16 cellular contexts compared by ENCODE assay signal in genomic region chr4:183118141-183118540, GRCh38. TPM values are rescaled to one million over a fixed set of nuclear protein-coding genes. Genes with fewer than 3 reads are reported as not detected.
DNase-seq lines count a peak whose midpoint lies in the region; ATAC-seq, FAIRE-seq and TF ChIP-seq lines count a peak whose summit lies in the region.
"Had no signal": no experiment of that assay in that cellular context is flagged by ENCODE, and none has a peak within 500 bp of the region (broad histone marks: within the 10 kb centered on the region; RNA-seq: fewer than 3 reads in every experiment).

No MANE protein-coding gene starts in this region.

- no peak for FAIRE-seq in endothelial cell of umbilical vein (lab: Jason Lieb, UNC)
- FAIRE-seq: urothelium cell line had no signal

- H2AFZ ChIP-seq in endothelial cell of umbilical vein (ENCODE audit: low read depth, low read length) = no peak overlapping the region
- H2AFZ ChIP-seq: parathyroid adenoma had no signal

- no peak overlapping the region for H3K4me3 ChIP-seq in endothelial cell of umbilical vein (replicated peaks in 1 of 3; ENCODE audit: insufficient read depth in 1 of 3, low read depth in 1 of 3, low read length in 3 of 3)
- H3K4me3 ChIP-seq: mucosa of descending colon had no signal

- peaks cover 6% of the 10 kb centered on the region for H4K20me1 ChIP-seq in endothelial cell of umbilical vein (replicated peaks; ENCODE audit: control insufficient read depth, extremely low read depth, insufficient read depth, low read length)

- dilution Hi-C loops in endothelial cell of umbilical vein (cut with MboI; ENCODE audit: extremely low pct_ligation_motif_present, low sequenced_read_pairs) = no loop called here

- peak overlapping the region; percentile 52; the same call in 1 of the 2 replicates for H3K27ac ChIP-seq in RWPE1
- H3K27ac ChIP-seq in endothelial cell of umbilical vein (ENCODE audit: insufficient read depth, low read depth, low read length) = peak overlapping the region; percentile 73
- H3K27ac ChIP-seq: parathyroid adenoma had no signal

- peak overlapping the region; percentile 74 for H3K9ac ChIP-seq in endothelial cell of umbilical vein (replicated peaks; ENCODE audit: extremely low read depth, insufficient read depth, low read length)
- H3K9ac ChIP-seq: parathyroid adenoma had no signal

- H3K79me2 ChIP-seq in endothelial cell of umbilical vein (ENCODE audit: control insufficient read depth, insufficient read depth, low read length) = peaks cover 71% of the 10 kb centered on the region
- H3K79me2 ChIP-seq: parathyroid adenoma had no signal

- ATAC-seq in GM18858 (IDR thresholded peaks at IDR 0.05; ENCODE audit: unreplicated experiment) = no peak
- ATAC-seq: mucosa of descending colon had no signal

- BruUV-seq in endothelial cell of umbilical vein (replicated peaks; lab: Mats Ljungman, UMichigan) = no TSS peak

- H3K4me1 Mint-ChIP-seq in osteocyte (ENCODE audit: unreplicated experiment) = peaks cover 27% of the 10 kb centered on the region
- H3K4me1 Mint-ChIP-seq: activated naive CD8-positive, alpha-beta T cell treated with anti-CD3 and anti-CD28 coated beads for 36 hours had no signal

- no peaks in the 10 kb centered on the region for H3K36me3 ChIP-seq in endothelial cell of umbilical vein (ENCODE audit: control insufficient read depth in 2 of 2, extremely low read depth in 1 of 2, insufficient read depth in 2 of 2, low read length in 2 of 2)

- POLR2A ChIA-PET in RWPE1 (lab: Yijun Ruan, JAX; ENCODE audit: low non-redundant PET) (interaction anchor here (0.6 kb wide), 1 partner anchor 11 kb away, joined by 5 read pairs; no protein-coding TSS in a partner anchor), endothelial cell of umbilical vein (lab: Charles Lee) (interaction anchor here (1.0 kb wide), 1 partner anchor 19 kb away, joined by 4 read pairs; the partner anchor contains the start of gene WWC2)

- H3K27me3 Mint-ChIP-seq in osteocyte (ENCODE audit: unreplicated experiment) = no peaks in the 10 kb centered on the region

- no peaks in the 10 kb centered on the region for H3K36me3 Mint-ChIP-seq in osteocyte (ENCODE audit: unreplicated experiment)
- H3K36me3 Mint-ChIP-seq: activated naive CD8-positive, alpha-beta T cell treated with anti-CD3 and anti-CD28 coated beads for 36 hours had no signal

- no peaks in the 10 kb centered on the region for H3K9me1 ChIP-seq in endothelial cell of umbilical vein (replicated peaks; ENCODE audit: control insufficient read depth, extremely low read depth, insufficient read depth, low read length)

- TF ChIP-seq CTCF in RWPE1 (conservative IDR thresholded peaks at IDR 0.05; ENCODE audit: low read depth) (no peak), endothelial cell of umbilical vein (IDR thresholded peaks at IDR 0.05; ENCODE audit: extremely low read depth in 1 of 2, insufficient read depth in 1 of 2, low read depth in 1 of 2, low read length in 2 of 2) (no peak), osteocyte (IDR thresholded peaks at IDR 0.05) (no peak)

- intact Hi-C loops in endothelial cell of umbilical vein (cut with micrococcal nuclease) = loop anchor here (1.0 to 2.0 kb wide), 2 partner anchors 19 to 55 kb away; partner anchors contain the start of gene WWC2

- CTCF ChIA-PET in RWPE1 (lab: Yijun Ruan, JAX) = interaction anchor here (0.6 kb wide), 1 partner anchor 23 kb away, joined by 3 read pairs; no protein-coding TSS in a partner anchor
- CTCF ChIA-PET in endothelial cell of umbilical vein (lab: Charles Lee) = interaction anchor here (1.0 to 1.4 kb wide), 2 partner anchors 11 to 52 kb away, joined by 3 read pairs; no protein-coding TSS in a partner anchor

- H3K27ac Mint-ChIP-seq in osteocyte (ENCODE audit: unreplicated experiment) = peak overlapping the region; percentile 92
- H3K27ac Mint-ChIP-seq: activated naive CD8-positive, alpha-beta T cell treated with anti-CD3 and anti-CD28 coated beads for 36 hours; stimulated activated naive CD8-positive, alpha-beta T cell treated with anti-CD3 and anti-CD28 coated beads, Interleukin-15, Interleukin-2, amounts not matched to agents 100 ng/mL and 50 ng/mL, for 24 hours had no signal

- H3K4me1 ChIP-seq in endothelial cell of umbilical vein (ENCODE audit: control insufficient read depth, extremely low read depth, insufficient read depth, low read length) = peaks cover 16% of the 10 kb centered on the region
- H3K4me1 ChIP-seq: parathyroid adenoma had no signal

- H3K27me3 ChIP-seq in endothelial cell of umbilical vein (ENCODE audit: control insufficient read depth in 2 of 2, insufficient read depth in 2 of 2, low read length in 2 of 2) = no peaks in the 10 kb centered on the region

- H3K4me2 ChIP-seq in endothelial cell of umbilical vein (ENCODE audit: insufficient read depth, low read length) = peak overlapping the region; percentile 65

- H3K4me3 Mint-ChIP-seq in osteocyte (ENCODE audit: unreplicated experiment) = peak overlapping the region; percentile 15
- H3K4me3 Mint-ChIP-seq: activated naive CD8-positive, alpha-beta T cell treated with anti-CD3 and anti-CD28 coated beads for 36 hours; stimulated activated naive CD8-positive, alpha-beta T cell treated with anti-CD3 and anti-CD28 coated beads, Interleukin-15, Interleukin-2, amounts not matched to agents 100 ng/mL and 50 ng/mL, for 24 hours had no signal

- no peak for TF ChIP-seq POLR2A in endothelial cell of umbilical vein (IDR thresholded peaks at IDR 0.05; ENCODE audit: low read depth, low read length)

- DNase-seq in DMS114 treated with DMSO at 0.1 percent for 48 hours (lab: John Stamatoyannopoulos, UW; ENCODE audit: unreplicated experiment) (peak; percentile 24), RWPE1 (ENCODE audit: low spot score) (no peak), endothelial cell of umbilical vein (ENCODE audit: low read depth, low spot score) (peak; percentile 42), osteocyte (ENCODE audit: extremely low spot score, unreplicated experiment) (no peak), DMS53 (lab: John Stamatoyannopoulos, UW) (no peak)
- no peak for DNase-seq in activated T-cell treated with anti-CD3 and anti-CD28 coated beads, Interleukin-2, amount 50 U/mL, for 48 hours
- DNase-seq in activated CD4-positive, alpha-beta T cell treated with anti-CD3 and anti-CD28 coated beads for 48 hours = no peak
- DNase-seq: activated naive CD8-positive, alpha-beta T cell treated with anti-CD3 and anti-CD28 coated beads for 36 hours; activated T-cell treated with anti-CD3 and anti-CD28 coated beads, Interleukin-2, amount 50 U/mL, for 1 hour; caudate nucleus; mucosa of descending colon; NCI-H1417 treated with DMSO at 0.1 percent for 48 hours had no signal

- H3K9me3 ChIP-seq in endothelial cell of umbilical vein (replicated peaks; ENCODE audit: control insufficient read depth, insufficient read depth, low read length) = no peaks in the 10 kb centered on the region
- H3K9me3 ChIP-seq: mucosa of descending colon had no signal

- H3K9me3 Mint-ChIP-seq in osteocyte (ENCODE audit: unreplicated experiment) = peaks cover 5% of the 10 kb centered on the region
- H3K9me3 Mint-ChIP-seq: activated naive CD8-positive, alpha-beta T cell treated with anti-CD3 and anti-CD28 coated beads for 36 hours; stimulated activated naive CD8-positive, alpha-beta T cell treated with anti-CD3 and anti-CD28 coated beads, Interleukin-15, Interleukin-2, amounts not matched to agents 100 ng/mL and 50 ng/mL, for 24 hours had no signal

TF ChIP-seq in endothelial cell of umbilical vein, 7 proteins besides CTCF, POLR2A, EP300 and RAD21:
- TF ChIP-seq JUN (IDR thresholded peaks at IDR 0.05; ENCODE audit: borderline replicate concordance, insufficient read depth, insufficient read length, low read depth) (no peak), EZH2 (IDR thresholded peaks at IDR 0.05; ENCODE audit: borderline replicate concordance, low read depth, low read length, severe bottlenecking) (no peak), FOS (IDR thresholded peaks at IDR 0.05; ENCODE audit: borderline replicate concordance, insufficient read depth, low read length) (no peak), POLR2AphosphoS5 (IDR thresholded peaks at IDR 0.05; ENCODE audit: insufficient read depth, low read depth, low read length) (no peak)

RNA-seq across cellular contexts. Expression of gene WWC2, which starts 19.1 kb away (rescaled TPM):
- 51.8 and 52.2 TPM in 2 replicates for total RNA-seq in endothelial cell of umbilical vein
- 10.2 and 12.9 TPM in 2 replicates for polyA plus RNA-seq in endothelial cell of umbilical vein
- polyA plus RNA-seq in endothelial cell of umbilical vein (2011; cell fraction: cytosol; rRNA removed) = 19.8 and 21.2 TPM in 2 replicates
- 55.1 and 67.9 TPM in 2 replicates for polyA plus RNA-seq in endothelial cell of umbilical vein (2011; cell fraction: nucleus; rRNA removed)
- polyA plus RNA-seq in endothelial cell of umbilical vein (2012) = 26.4 and 29.7 TPM in 2 replicates
- 33.4 and 40.1 TPM in 2 replicates for polyA minus RNA-seq in endothelial cell of umbilical vein
- polyA minus RNA-seq in endothelial cell of umbilical vein (2011; cell fraction: cytosol; rRNA and poly(A)+ RNA removed) = 9.4 TPM
- polyA minus RNA-seq in endothelial cell of umbilical vein (2011; cell fraction: nucleus; rRNA and poly(A)+ RNA removed) = 58.5 and 83.7 TPM in 2 replicates
- 47.2 and 53.5 TPM in 2 replicates for total RNA-seq in osteocyte

Comparison
In these comparisons a context has a peak if more than half of its experiments do, and no peak if none do; other contexts are left out.
1. DNase-seq: peak in DMS114 treated with DMSO at 0.1 percent for 48 hours (single experiment) and endothelial cell of umbilical vein (single experiment); none in RWPE1 (single experiment), osteocyte (single experiment), activated T-cell treated with anti-CD3 and anti-CD28 coated beads, Interleukin-2, amount 50 U/mL, for 48 hours (0 of 2), activated CD4-positive, alpha-beta T cell treated with anti-CD3 and anti-CD28 coated beads for 48 hours (single experiment) and DMS53 (single experiment).